8 cellular contexts compared by ENCODE assay signal in genomic region chrX:103919336-103919682, GRCh38. TPM values are rescaled to one million over a fixed set of nuclear protein-coding genes. Genes with fewer than 3 reads are reported as not detected.
DNase-seq lines count a peak whose midpoint lies in the region; FAIRE-seq lines count a peak whose summit lies in the region.

No MANE protein-coding gene starts in this region.

- WGBS in mesodermal cell (ENCODE audit: insufficient coverage in 2 of 2), 2 experiments, result no CpG with 5 or more reads among the region's 9 CpGs

- H3K4me3 ChIP-seq in endocrine pancreas (ENCODE audit: control insufficient read depth, insufficient read depth, low read length), result peak overlapping the region; percentile 42
- H3K4me3 ChIP-seq in mesodermal cell (ENCODE audit: extremely low read depth, insufficient read depth, low read length, poor library complexity, severe bottlenecking), result peak overlapping the region; percentile 46

- H3K9ac ChIP-seq in endocrine pancreas (ENCODE audit: control insufficient read depth, insufficient read depth, low read length), result peak overlapping the region; percentile 54

- DNase-seq in SIG-M5 treated with dmso at 0.1 percent for 504 hours (lab: John Stamatoyannopoulos, UW; ENCODE audit: unreplicated experiment), result peak; percentile 3
- no peak for DNase-seq in SIG-M5 (lab: John Stamatoyannopoulos, UW)
- peak; percentile 54 for DNase-seq in H4 (ENCODE audit: low spot score)
- DNase-seq in Kasumi-1 (lab: John Stamatoyannopoulos, UW), result peak; percentile 67 to 81
- peak; percentile 6 for DNase-seq in T follicular helper cell (ENCODE audit: low read depth)
- peak; percentile 19 for DNase-seq in urothelium cell line (ENCODE audit: low spot score)

- H3K27ac ChIP-seq in mesodermal cell (ENCODE audit: low read depth, low read length, severe bottlenecking), result peak overlapping the region; percentile 79

- no peaks in the 10 kb centered on the region for H3K36me3 ChIP-seq in endocrine pancreas (ENCODE audit: control insufficient read depth, insufficient read depth, low read length)
- no peaks in the 10 kb centered on the region for H3K36me3 ChIP-seq in mesodermal cell (ENCODE audit: control insufficient read depth, insufficient read depth, low read length)

- no peaks in the 10 kb centered on the region for H3K9me3 ChIP-seq in endocrine pancreas (ENCODE audit: control insufficient read depth, low read length)
- H3K9me3 ChIP-seq in mesodermal cell (ENCODE audit: control insufficient read depth, low read length), result no peaks in the 10 kb centered on the region

- no peaks in the 10 kb centered on the region for H3K27me3 ChIP-seq in endocrine pancreas (ENCODE audit: control insufficient read depth, insufficient read depth, low read length)

- no peak for FAIRE-seq in urothelium cell line (lab: Jason Lieb, UNC)

- H3K4me1 ChIP-seq in endocrine pancreas (ENCODE audit: control insufficient read depth, insufficient read depth, low read length) (no peaks in the 10 kb centered on the region), mesodermal cell (ENCODE audit: control insufficient read depth, insufficient read depth, low read length, poor library complexity, severe bottlenecking) (no peaks in the 10 kb centered on the region)

RNA-seq across cellular contexts. Expression of gene TMSB15B, which starts 43.1 kb away (rescaled TPM):
- 12.7 and 24.7 TPM in 2 replicates for total RNA-seq in H4 (2014; rRNA removed; shearing (Covaris generic))
- polyA plus RNA-seq in mesodermal cell (2013, experiment 1 of 2), result 32.3 TPM
- 34.9 TPM for polyA plus RNA-seq in mesodermal cell (2013, experiment 2 of 2)
